ENCODE assay signal across 9 cellular contexts in genomic region chr1:183235503-183235902, GRCh38. TPM values are rescaled to one million over a fixed set of nuclear protein-coding genes. Genes with fewer than 3 reads are reported as not detected.
DNase-seq lines count a peak whose midpoint lies in the region; ATAC-seq and TF ChIP-seq lines count a peak whose summit lies in the region.
"Had no signal": no experiment of that assay in that cellular context is flagged by ENCODE, and none has a peak within 500 bp of the region (broad histone marks: within the 10 kb centered on the region; RNA-seq: fewer than 3 reads in every experiment).

No MANE protein-coding gene starts in this region.

- WGBS in suprapubic skin = 81% methylated on average over 14 of the region's 14 CpGs

- no peak for TF ChIP-seq POLR2A in suprapubic skin (IDR thresholded peaks at IDR 0.05)
- no peak for TF ChIP-seq POLR2A in GM18505 (IDR thresholded peaks at IDR 0.05; ENCODE audit: borderline replicate concordance, extremely low read depth, insufficient read depth, insufficient read length)

- TF ChIP-seq EP300 in suprapubic skin (IDR thresholded peaks at IDR 0.05) = no peak

- no peak for ATAC-seq in GM18867 (IDR thresholded peaks at IDR 0.05; ENCODE audit: unreplicated experiment)
- ATAC-seq in GM18505 (IDR thresholded peaks at IDR 0.05; ENCODE audit: unreplicated experiment) = no peak

- H3K4me1 ChIP-seq in HEK293 (ENCODE audit: control insufficient read depth, insufficient read depth, low read length) = peaks cover 6% of the 10 kb centered on the region
- H3K4me1 ChIP-seq in adipocyte (ENCODE audit: control insufficient read depth, insufficient read depth, low read length) = peaks cover 63% of the 10 kb centered on the region
- H3K4me1 ChIP-seq in iPS-20b (ENCODE audit: insufficient read depth, low read length) = peaks cover 14% of the 10 kb centered on the region
- peaks cover 27% of the 10 kb centered on the region for H3K4me1 ChIP-seq in suprapubic skin

- no peak overlapping the region for H3K4me3 ChIP-seq in HEK293 (ENCODE audit: low read depth, low read length)
- H3K4me3 ChIP-seq in adipocyte (ENCODE audit: low read length) = peak overlapping the region; percentile 72
- peak overlapping the region; percentile 54; the same call in 1 of the 2 replicates for H3K4me3 ChIP-seq in iPS-20b (ENCODE audit: low read length)
- H3K4me3 ChIP-seq in suprapubic skin = peak overlapping the region; percentile 19

- no peaks in the 10 kb centered on the region for H3K27me3 ChIP-seq in adipocyte (replicated peaks; ENCODE audit: control insufficient read depth, insufficient read depth, low read length)
- no peaks in the 10 kb centered on the region for H3K27me3 ChIP-seq in iPS-20b (ENCODE audit: insufficient read depth, low read length)
- H3K27me3 ChIP-seq in suprapubic skin = no peaks in the 10 kb centered on the region

- peak overlapping the region; percentile 68 for H3K27ac ChIP-seq in HEK293 (ENCODE audit: extremely low read depth, low read depth, low read length)
- no peak overlapping the region for H3K27ac ChIP-seq in iPS-20b (ENCODE audit: low read length)
- H3K27ac ChIP-seq in suprapubic skin = peak overlapping the region; percentile 86

- CTCF ChIA-PET in HEK293 (lab: Yijun Ruan, JAX) = interaction anchor here (0.6 to 10.3 kb wide), 41 partner anchors 9 to 282 kb away, joined by 3 to 135 read pairs (median 4); no protein-coding TSS in a partner anchor

- H3K36me3 ChIP-seq in HEK293 (ENCODE audit: control insufficient read depth in 2 of 2, insufficient read depth in 1 of 2, low read length in 2 of 2) = no peaks in the 10 kb centered on the region
- H3K36me3 ChIP-seq in adipocyte (ENCODE audit: control insufficient read depth, insufficient read depth, low read length, severe bottlenecking) = no peaks in the 10 kb centered on the region
- no peaks in the 10 kb centered on the region for H3K36me3 ChIP-seq in iPS-20b (ENCODE audit: insufficient read depth, low read depth, low read length)
- H3K36me3 ChIP-seq in suprapubic skin = peaks cover 8% of the 10 kb centered on the region

- no peak for DNase-seq in adipocyte (ENCODE audit: low read depth)
- DNase-seq in suprapubic skin (ENCODE audit: low spot score in 2 of 2) = no peak
- no peak for DNase-seq in middle frontal gyrus (ENCODE audit: extremely low spot score, low spot score)
- no peak for DNase-seq in RKO (ENCODE audit: low spot score)
- DNase-seq: stimulated activated naive CD4-positive, alpha-beta T cell had no signal

- H3K9ac ChIP-seq in adipocyte (ENCODE audit: low read length) = peak overlapping the region; percentile 88
- peak overlapping the region; percentile 56; the same call in 1 of the 2 replicates for H3K9ac ChIP-seq in iPS-20b (ENCODE audit: low read depth, low read length)

- TF ChIP-seq CTCF in HEK293 (tag by site-specific recombination; IDR thresholded peaks at IDR 0.05) (no peak), suprapubic skin (IDR thresholded peaks at IDR 0.05) (no peak)

- POLR2A ChIA-PET in HEK293 (lab: Yijun Ruan, JAX) = interaction anchor here (1.1 to 1.2 kb wide), 3 partner anchors 35 to 44 kb away, joined by 3 to 6 read pairs (median 3); no protein-coding TSS in a partner anchor

- no peaks in the 10 kb centered on the region for H3K9me3 ChIP-seq in HEK293 (ENCODE audit: control insufficient read depth, insufficient read depth, low read depth, low read length)
- H3K9me3 ChIP-seq in adipocyte (ENCODE audit: control insufficient read depth, low read length) = no peaks in the 10 kb centered on the region
- H3K9me3 ChIP-seq in iPS-20b (ENCODE audit: insufficient read depth, low read depth, low read length) = no peaks in the 10 kb centered on the region
- no peaks in the 10 kb centered on the region for H3K9me3 ChIP-seq in suprapubic skin

TF ChIP-seq in HEK293, 187 proteins besides CTCF, POLR2A, EP300 and RAD21:
- TF ChIP-seq SETDB1 (IDR thresholded peaks at IDR 0.05; ENCODE audit: insufficient read length, low read length) (peak; percentile 49), KLF8 (tag by site-specific recombination; IDR thresholded peaks at IDR 0.05) (no peak), ZNF660 (tag by site-specific recombination; IDR thresholded peaks at IDR 0.05) (no peak; the same call in 1 of the 2 replicates)
- TF ChIP-seq, protein P1, sequence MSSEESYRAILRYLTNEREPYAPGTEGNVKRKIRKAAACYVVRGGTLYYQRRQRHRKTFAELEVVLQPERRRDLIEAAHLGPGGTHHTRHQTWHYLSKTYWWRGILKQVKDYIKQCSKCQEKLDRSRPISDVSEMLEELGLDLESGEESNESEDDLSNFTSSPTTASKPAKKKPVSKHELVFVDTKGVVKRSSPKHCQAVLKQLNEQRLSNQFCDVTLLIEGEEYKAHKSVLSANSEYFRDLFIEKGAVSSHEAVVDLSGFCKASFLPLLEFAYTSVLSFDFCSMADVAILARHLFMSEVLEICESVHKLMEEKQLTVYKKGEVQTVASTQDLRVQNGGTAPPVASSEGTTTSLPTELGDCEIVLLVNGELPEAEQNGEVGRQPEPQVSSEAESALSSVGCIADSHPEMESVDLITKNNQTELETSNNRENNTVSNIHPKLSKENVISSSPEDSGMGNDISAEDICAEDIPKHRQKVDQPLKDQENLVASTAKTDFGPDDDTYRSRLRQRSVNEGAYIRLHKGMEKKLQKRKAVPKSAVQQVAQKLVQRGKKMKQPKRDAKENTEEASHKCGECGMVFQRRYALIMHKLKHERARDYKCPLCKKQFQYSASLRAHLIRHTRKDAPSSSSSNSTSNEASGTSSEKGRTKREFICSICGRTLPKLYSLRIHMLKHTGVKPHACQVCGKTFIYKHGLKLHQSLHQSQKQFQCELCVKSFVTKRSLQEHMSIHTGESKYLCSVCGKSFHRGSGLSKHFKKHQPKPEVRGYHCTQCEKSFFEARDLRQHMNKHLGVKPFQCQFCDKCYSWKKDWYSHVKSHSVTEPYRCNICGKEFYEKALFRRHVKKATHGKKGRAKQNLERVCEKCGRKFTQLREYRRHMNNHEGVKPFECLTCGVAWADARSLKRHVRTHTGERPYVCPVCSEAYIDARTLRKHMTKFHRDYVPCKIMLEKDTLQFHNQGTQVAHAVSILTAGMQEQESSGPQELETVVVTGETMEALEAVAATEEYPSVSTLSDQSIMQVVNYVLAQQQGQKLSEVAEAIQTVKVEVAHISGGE (tag by site-specific recombination; conservative IDR thresholded peaks at IDR 0.05; ENCODE audit: low read depth) = no peak

RNA-seq across cellular contexts. Expression of gene LAMC2, which starts 49.4 kb away (rescaled TPM):
- 10 to 100 TPM; 24.2 to 46.5 (median 35.5) TPM for total RNA-seq in suprapubic skin
